20 cellular contexts compared by ENCODE assay signal in genomic region chr2:7685342-7686015, GRCh38.
DNase-seq lines count a peak whose midpoint lies in the region; ATAC-seq, FAIRE-seq and TF ChIP-seq lines count a peak whose summit lies in the region.
"Had no signal": no experiment of that assay in that cellular context is flagged by ENCODE, and none has a peak within 500 bp of the region (broad histone marks: within the 10 kb centered on the region; RNA-seq: fewer than 3 reads in every experiment).

No MANE protein-coding gene starts in this region.

- no peak overlapping the region for H3K18ac ChIP-seq in IMR-90 (ENCODE audit: low read depth, low read length)
- H3K18ac ChIP-seq in H1 (ENCODE audit: extremely low read depth, low read length): no peak overlapping the region

- DNase-seq in AG20443 (ENCODE audit: low spot score): peak; percentile 84
- peak; percentile 32 for DNase-seq in IMR-90
- no peak for DNase-seq in H1 (ENCODE audit: low read depth in 1 of 2, low spot score in 2 of 2)
- DNase-seq in lung (ENCODE audit: low spot score): no peak
- no peak for DNase-seq in stimulated activated CD4-positive, alpha-beta T cell treated with anti-CD3 and anti-CD28 coated beads, Interleukin-2, amount 100 ng/mL, for 24 hours
- no peak for DNase-seq in foreskin melanocyte
- DNase-seq in body of pancreas: no peak
- DNase-seq: activated CD4-positive, alpha-beta memory T cell treated with anti-CD3 and anti-CD28 coated beads, Interleukin-2, amount 10 ng/mL, durations not matched to agents 7 days and 5 days; activated T-cell treated with anti-CD3 and anti-CD28 coated beads, Interleukin-2, amount 50 U/mL, for 72 hours; BE2C; DND-41; hypothalamus; NCI-H82; SW 1271 had no signal

- H3K23ac ChIP-seq in IMR-90 (ENCODE audit: low read depth, low read length): no peak overlapping the region
- H3K23ac ChIP-seq in H1 (ENCODE audit: insufficient read length): no peak overlapping the region

- H3K4me1 ChIP-seq in IMR-90 (ENCODE audit: control insufficient read depth, insufficient read depth, low read length): no peaks in the 10 kb centered on the region
- no peaks in the 10 kb centered on the region for H3K4me1 ChIP-seq in H1 (replicated peaks in 1 of 4; ENCODE audit: control insufficient read depth in 3 of 4, insufficient read depth in 4 of 4, low read length in 3 of 4)
- H3K4me1 ChIP-seq in lung (ENCODE audit: control insufficient read depth in 2 of 2, insufficient read depth in 2 of 2, low read length in 2 of 2): no peaks in the 10 kb centered on the region
- H3K4me1 ChIP-seq in body of pancreas: peaks cover 17% of the 10 kb centered on the region
- H3K4me1 ChIP-seq: BE2C, HAP-1, prostate gland had no signal

- WGBS in IMR-90 (ENCODE audit: extremely low coverage in 2 of 2, insufficient read length in 1 of 2), 2 experiments: 20% methylated on average over 1 of the region's 5 CpGs; no CpG with 5 or more reads in 1 of the 2 experiments
- WGBS in H1 (ENCODE audit: extremely low coverage in 1 of 2, insufficient coverage in 1 of 2, insufficient read length in 1 of 2, insufficient replicate concordance in 2 of 2, low coverage in 1 of 2, low lambda C conversion rate in 2 of 2, missing lambda C conversion rate in 1 of 2), 2 experiments: 79% methylated on average over 5 of the region's 5 CpGs; no CpG with 5 or more reads in 1 of the 2 experiments
- WGBS in lung, 2 donors: 71 to 76% methylated on average over 5 of the region's 5 CpGs
- 53 to 63% methylated on average over 5 of the region's 5 CpGs for WGBS in body of pancreas, 2 donors

- intact Hi-C loops in IMR-90 (cut with micrococcal nuclease): no loop called here
- intact Hi-C loops in body of pancreas (cut with DNase I): no loop called here

- no peak for TF ChIP-seq EP300 in H1 (IDR thresholded peaks at IDR 0.05; ENCODE audit: borderline replicate concordance in 1 of 2, low read depth in 2 of 2, low read length in 2 of 2)

- H2BK15ac ChIP-seq in IMR-90 (ENCODE audit: low read depth, low read length) (no peak overlapping the region), H1 (ENCODE audit: low read length) (no peak overlapping the region)

- H3K14ac ChIP-seq in IMR-90 (replicated peaks; ENCODE audit: low read depth, low read length): no peak overlapping the region
- H3K14ac ChIP-seq in H1 (ENCODE audit: insufficient read length): no peak overlapping the region

- H4K20me1 ChIP-seq in IMR-90 (ENCODE audit: insufficient read depth, low read length): no peaks in the 10 kb centered on the region
- H4K20me1 ChIP-seq in H1 (replicated peaks in 1 of 2; ENCODE audit: control insufficient read depth in 1 of 2, insufficient read depth in 2 of 2, low read length in 2 of 2): no peaks in the 10 kb centered on the region

- H4K5ac ChIP-seq in IMR-90 (ENCODE audit: low read depth, low read length): no peak overlapping the region
- no peak overlapping the region for H4K5ac ChIP-seq in H1 (ENCODE audit: insufficient read length, low read depth, low read length)

- POLR2A ChIA-PET in IMR-90 (lab: Charles Lee; ENCODE audit: unreplicated experiment) (no interaction called here), H1 (lab: Charles Lee; ENCODE audit: partially characterized antibody) (no interaction called here)

- H4K8ac ChIP-seq in IMR-90 (ENCODE audit: low read depth in 2 of 2, low read length in 2 of 2): no peak overlapping the region
- H4K8ac ChIP-seq in H1 (ENCODE audit: extremely low read depth, insufficient read depth, low read length): no peak overlapping the region

- H3K9ac ChIP-seq in IMR-90 (ENCODE audit: low read depth, low read length): no peak overlapping the region
- no peak overlapping the region for H3K9ac ChIP-seq in H1 (replicated peaks in 1 of 4; ENCODE audit: extremely low read depth in 1 of 4, low read depth in 3 of 4, low read length in 3 of 4)

- H3K4me3 ChIP-seq in IMR-90 (ENCODE audit: insufficient read depth, low read depth, low read length): no peak overlapping the region
- H3K4me3 ChIP-seq in H1 (ENCODE audit: extremely low read depth in 1 of 4, insufficient read depth in 2 of 4, low read depth in 3 of 4, low read length in 4 of 4): no peak overlapping the region
- H3K4me3 ChIP-seq in lung: no peak overlapping the region
- H3K4me3 ChIP-seq in body of pancreas: no peak overlapping the region
- H3K4me3 ChIP-seq: HAP-1, prostate gland had no signal

- H2BK20ac ChIP-seq in IMR-90 (ENCODE audit: low read depth, low read length): no peak overlapping the region
- no peak overlapping the region for H2BK20ac ChIP-seq in H1 (ENCODE audit: low read length)

- H3K4me2 ChIP-seq in IMR-90 (ENCODE audit: low read depth, low read length) (no peak overlapping the region), H1 (ENCODE audit: insufficient read depth in 1 of 2, low read depth in 2 of 2, low read length in 2 of 2) (no peak overlapping the region)

- H3K79me2 ChIP-seq in H1 (ENCODE audit: control insufficient read depth in 1 of 2, insufficient read depth in 2 of 2, low read length in 2 of 2): no peaks in the 10 kb centered on the region

- TF ChIP-seq POLR2A in IMR-90 (IDR thresholded peaks at IDR 0.05; ENCODE audit: low read depth, low read length) (no peak), H1 (IDR thresholded peaks at IDR 0.05; ENCODE audit: control extremely low read depth in 1 of 2, low read depth in 2 of 2, low read length in 2 of 2) (no peak), body of pancreas (IDR thresholded peaks at IDR 0.05) (no peak)

- dilution Hi-C loops in IMR-90 (cut with HindIII; ENCODE audit: low sequenced_read_pairs, unreplicated experiment): no loop called here

- H3K36me3 ChIP-seq in IMR-90 (ENCODE audit: control insufficient read depth, insufficient read depth, low read length): no peaks in the 10 kb centered on the region
- no peaks in the 10 kb centered on the region for H3K36me3 ChIP-seq in H1 (ENCODE audit: control insufficient read depth in 2 of 4, insufficient read depth in 4 of 4, low read length in 3 of 4)
- H3K36me3 ChIP-seq in lung (ENCODE audit: control insufficient read depth in 2 of 2, insufficient read depth in 2 of 2, low read length in 2 of 2): no peaks in the 10 kb centered on the region
- H3K36me3 ChIP-seq in body of pancreas (replicated peaks in 1 of 2; ENCODE audit: insufficient read depth in 1 of 2, low read depth in 2 of 2): no peaks in the 10 kb centered on the region
- H3K36me3 ChIP-seq: BE2C, HAP-1, prostate gland had no signal

- H3K23me2 ChIP-seq in H1 (ENCODE audit: low read depth, low read length): no peaks in the 10 kb centered on the region

- CTCF ChIA-PET in IMR-90 (lab: Yijun Ruan, JAX) (no interaction called here), H1 (lab: Charles Lee; ENCODE audit: partially characterized antibody) (interaction anchor here (0.7 to 1.8 kb wide), 3 partner anchors 13 to 257 kb away, joined by 3 to 5 read pairs (median 3); no protein-coding TSS in a partner anchor)

- H2BK12ac ChIP-seq in H1 (ENCODE audit: low read depth, low read length): peak overlapping the region; percentile 41; the same call in 1 of the 2 replicates

- H3K9me3 ChIP-seq in IMR-90 (ENCODE audit: control insufficient read depth, insufficient read depth, low read length) (0 out of 2 replicates have a peak, but pooled peaks cover 3% of the 10 kb centered on the region), H1 (ENCODE audit: insufficient read depth in 2 of 2, low read depth in 1 of 2, low read length in 1 of 2) (0 out of 4 replicates have a peak, but pooled peaks cover 0 to 3% of the 10 kb centered on the region in 2 experiments), lung (ENCODE audit: control insufficient read depth in 2 of 2, insufficient read depth in 1 of 2, low read length in 1 of 2) (no peaks in the 10 kb centered on the region), body of pancreas (no peaks in the 10 kb centered on the region)
- H3K9me3 ChIP-seq: BE2C, HAP-1, prostate gland had no signal

- FAIRE-seq in H1 (lab: Jason Lieb, UNC): no peak
- FAIRE-seq: colon had no signal

- H3K27me3 ChIP-seq in IMR-90 (ENCODE audit: control insufficient read depth, insufficient read depth, low read length) (no peaks in the 10 kb centered on the region), H1 (replicated peaks in 1 of 4; ENCODE audit: control insufficient read depth in 3 of 4, extremely low read depth in 1 of 4, insufficient read depth in 3 of 4, low read length in 3 of 4) (no peaks in the 10 kb centered on the region), lung (ENCODE audit: control insufficient read depth, insufficient read depth) (no peaks in the 10 kb centered on the region), body of pancreas (no peaks in the 10 kb centered on the region)
- H3K27me3 ChIP-seq: BE2C had no signal

- H2BK5ac ChIP-seq in IMR-90 (ENCODE audit: low read depth, low read length, poor library complexity, severe bottlenecking): no peak overlapping the region
- H2BK5ac ChIP-seq in H1 (ENCODE audit: low read depth, low read length): no peak overlapping the region

- no peaks in the 10 kb centered on the region for H3K79me1 ChIP-seq in IMR-90 (ENCODE audit: low read depth in 1 of 2, low read length in 2 of 2)
- H3K79me1 ChIP-seq in H1 (ENCODE audit: low read depth, low read length): no peaks in the 10 kb centered on the region

- no peak overlapping the region for H2AK9ac ChIP-seq in IMR-90 (replicated peaks; ENCODE audit: low read depth, low read length, poor library complexity)

- H2AK5ac ChIP-seq in IMR-90 (ENCODE audit: low read depth, low read length) (no peak overlapping the region), H1 (ENCODE audit: low read depth, low read length) (no peak overlapping the region)

- TF ChIP-seq RAD21 in IMR-90 (IDR thresholded peaks at IDR 0.05; ENCODE audit: low read length): no peak
- TF ChIP-seq RAD21 in H1 (IDR thresholded peaks at IDR 0.05 in 1 of 2, conservative IDR thresholded peaks at IDR 0.05 in 1 of 2; ENCODE audit: low read depth in 2 of 2, low read length in 2 of 2): no peak

- no TSS peak for BruUV-seq in IMR-90 (replicated peaks; lab: Mats Ljungman, UMichigan)

- in situ Hi-C loops in IMR-90 (cut with MboI; ENCODE audit: low sequenced_read_pairs): no loop called here

- H2BK120ac ChIP-seq in IMR-90 (ENCODE audit: low read depth, low read length) (no peak overlapping the region), H1 (replicated peaks; ENCODE audit: low read depth, low read length) (no peak overlapping the region)

- no peak overlapping the region for H3K56ac ChIP-seq in IMR-90 (ENCODE audit: extremely low read depth, insufficient read depth, low read length)
- H3K56ac ChIP-seq in H1 (replicated peaks; ENCODE audit: insufficient read length, low read depth, low read length): no peak overlapping the region

- H3K4ac ChIP-seq in IMR-90 (ENCODE audit: low read depth, low read length): no peak overlapping the region
- H3K4ac ChIP-seq in H1 (replicated peaks; ENCODE audit: insufficient read length, low read depth, low read length): no peak overlapping the region

- H2AFZ ChIP-seq in IMR-90 (replicated peaks; ENCODE audit: low read length, poor library complexity) (no peak overlapping the region), H1 (ENCODE audit: low read length) (no peak overlapping the region)

- H4K91ac ChIP-seq in IMR-90 (ENCODE audit: insufficient read depth, low read depth, low read length): no peak overlapping the region
- no peak overlapping the region for H4K91ac ChIP-seq in H1 (replicated peaks; ENCODE audit: insufficient read length, low read length)

- no peak for ATAC-seq in IMR-90 (ENCODE audit: low read depth)
- peak; percentile 41 for ATAC-seq in lung (ENCODE audit: insufficient read depth, low FRiP score)
- ATAC-seq in body of pancreas: no peak
- ATAC-seq in HG03135 (IDR thresholded peaks at IDR 0.05; ENCODE audit: unreplicated experiment): no peak
- ATAC-seq: activated T-cell treated with anti-CD3 and anti-CD28 coated beads, Interleukin-2, amount 50 U/mL, for 72 hours; left lobe of liver; Panc1 had no signal

- H3K27ac ChIP-seq in IMR-90 (ENCODE audit: insufficient read depth, low read length) (no peak overlapping the region), H1 (ENCODE audit: low read depth, low read length) (no peak overlapping the region), lung (ENCODE audit: low read depth in 1 of 2, low read length in 1 of 2) (no peak overlapping the region), body of pancreas (no peak overlapping the region)
- H3K27ac ChIP-seq: prostate gland had no signal

- H3K9me1 ChIP-seq in IMR-90 (ENCODE audit: insufficient read depth, low read length): no peaks in the 10 kb centered on the region

- TF ChIP-seq CTCF in IMR-90 (conservative IDR thresholded peaks at IDR 0.05; ENCODE audit: low read depth, low read length) (no peak), H1 (IDR thresholded peaks at IDR 0.05; ENCODE audit: control extremely low read depth in 1 of 3, insufficient read depth in 1 of 3, low read depth in 1 of 3, low read length in 3 of 3) (no peak), lung (IDR thresholded peaks at IDR 0.05; ENCODE audit: control extremely low read depth, extremely low read depth) (no peak), body of pancreas (IDR thresholded peaks at IDR 0.05) (no peak)

Comparison
In these comparisons a context has a peak if more than half of its experiments do, and no peak if none do; other contexts are left out.
1. DNase-seq: peak in AG20443 (single experiment) and IMR-90 (single experiment); none in H1 (0 of 2), lung (single experiment), stimulated activated CD4-positive, alpha-beta T cell treated with anti-CD3 and anti-CD28 coated beads, Interleukin-2, amount 100 ng/mL, for 24 hours (0 of 2), foreskin melanocyte (single experiment) and body of pancreas (0 of 4).